Comparison of ENCODE assay signal across 8 cellular contexts in the genomic region with DNA sequence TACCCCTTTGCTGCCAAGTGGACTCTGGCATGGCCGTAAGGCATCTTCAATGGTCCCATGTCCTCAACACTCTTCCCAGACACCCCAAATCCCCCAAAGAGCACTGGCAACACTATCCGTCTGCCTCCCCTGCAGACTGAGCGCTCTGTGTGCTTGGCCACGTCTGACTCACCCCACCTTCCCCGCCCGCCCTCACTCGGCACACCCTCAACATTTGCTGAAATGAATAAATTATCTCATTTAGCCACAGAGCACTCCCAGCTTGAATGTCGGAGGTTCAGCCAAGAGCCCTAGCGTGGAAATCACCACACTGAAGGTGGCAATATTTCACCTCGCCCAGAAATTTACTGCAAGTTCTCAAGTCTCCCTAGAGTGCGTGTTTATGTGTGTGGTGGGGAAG. TPM values are rescaled to one million over a fixed set of nuclear protein-coding genes. Genes with fewer than 3 reads are reported as not detected.
DNase-seq lines count a peak whose midpoint lies in the region; ATAC-seq and TF ChIP-seq lines count a peak whose summit lies in the region.

No MANE protein-coding gene starts in this region.

- intact Hi-C loops in ovary (cut with DNase I): no loop called here

- H3K4me1 ChIP-seq in ovary (ENCODE audit: insufficient read depth): no peaks in the 10 kb centered on the region

- H3K27ac ChIP-seq in RWPE1: peak overlapping the region; percentile 99
- H3K27ac ChIP-seq in caudate nucleus (ENCODE audit: low read depth, low read length): peak overlapping the region; percentile 67
- no peak overlapping the region for H3K27ac ChIP-seq in ovary

- no peak overlapping the region for H3K4me3 ChIP-seq in ovary

- no peak for TF ChIP-seq POLR2A in ovary (IDR thresholded peaks at IDR 0.05)

- ATAC-seq in GM18502 (IDR thresholded peaks at IDR 0.05; ENCODE audit: poor library complexity, unreplicated experiment): no peak
- ATAC-seq in GM18511 (IDR thresholded peaks at IDR 0.05; ENCODE audit: unreplicated experiment): no peak

- no peaks in the 10 kb centered on the region for H3K36me3 ChIP-seq in ovary

- no peaks in the 10 kb centered on the region for H3K9me3 ChIP-seq in ovary

- CTCF ChIA-PET in RWPE1 (lab: Yijun Ruan, JAX): interaction anchor here (0.7 to 1.0 kb wide), 2 partner anchors 121 to 571 kb away, joined by 3 to 6 read pairs; no protein-coding TSS in a partner anchor

- WGBS in ovary, 3 donors: 18 to 21% (median 19%) methylated on average over 11 of the region's 11 CpGs

- TF ChIP-seq CTCF in RWPE1 (conservative IDR thresholded peaks at IDR 0.05; ENCODE audit: low read depth): no peak
- no peak for TF ChIP-seq CTCF in ovary (IDR thresholded peaks at IDR 0.05)

- no peak for TF ChIP-seq EP300 in ovary (IDR thresholded peaks at IDR 0.05)

- H3K27me3 ChIP-seq in ovary: no peaks in the 10 kb centered on the region

- POLR2A ChIA-PET in RWPE1 (lab: Yijun Ruan, JAX; ENCODE audit: low non-redundant PET): no interaction called here

- DNase-seq in ELR (ENCODE audit: low read depth) (peak; percentile 20), RWPE1 (ENCODE audit: low spot score) (peak; percentile 63), caudate nucleus (lab: John Stamatoyannopoulos, UW) (peak in 46 of 61 donors; percentile 6 to 88 (median 46)), ovary (peak in 3 of 5 donors; percentile 27 to 57 (median 45)), DMS53 (lab: John Stamatoyannopoulos, UW) (no peak), SW 1271 (lab: John Stamatoyannopoulos, UW) (no peak)

RNA-seq across cellular contexts. Expression of gene TCF20, which starts 46.5 kb away (rescaled TPM):
- 10 to 100 TPM; 18.1 to 42.0 (median 36.8) TPM for total RNA-seq in ovary
- polyA plus RNA-seq in ovary: 10 to 100 TPM; 12.4 to 15.1 TPM

Comparison
In these comparisons a context has a peak if more than half of its experiments do, and no peak if none do; other contexts are left out.
1. DNase-seq: peak in ELR (single experiment), RWPE1 (single experiment), caudate nucleus (46 of 61) and ovary (3 of 5); none in DMS53 (single experiment) and SW 1271 (0 of 2).
2. H3K27ac ChIP-seq: peak in RWPE1 (single experiment) and caudate nucleus (single experiment); none in ovary (0 of 2).